ENCODE assay signal across 10 cellular contexts in genomic region chr20:37314099-37314498, GRCh38. TPM values are rescaled to one million over a fixed set of nuclear protein-coding genes. Genes with fewer than 3 reads are reported as not detected.
DNase-seq lines count a peak whose midpoint lies in the region; ATAC-seq and TF ChIP-seq lines count a peak whose summit lies in the region.
"Had no signal": no experiment of that assay in that cellular context is flagged by ENCODE, and none has a peak within 500 bp of the region (broad histone marks: within the 10 kb centered on the region; RNA-seq: fewer than 3 reads in every experiment).

No MANE protein-coding gene starts in this region.

- TF ChIP-seq CTCF in endothelial cell (IDR thresholded peaks at IDR 0.05; ENCODE audit: unreplicated experiment) (no peak), neural crest cell (conservative IDR thresholded peaks at IDR 0.05) (no peak), uterus (IDR thresholded peaks at IDR 0.05) (no peak)

- DNase-seq in cardiac septum (ENCODE audit: low spot score) (peak; percentile 39), left cardiac atrium (no peak), endothelial cell (ENCODE audit: low spot score) (no peak), neural crest cell (ENCODE audit: low read depth, low spot score) (no peak), uterus (peak in 1 of 2 donors; percentile 26), DMS114 treated with DMSO at 0.1 percent for 48 hours (lab: John Stamatoyannopoulos, UW; ENCODE audit: unreplicated experiment) (no peak), retina (no peak), 8988T (no peak)
- DNase-seq: activated CD4-positive, alpha-beta T cell treated with anti-CD3 and anti-CD28 coated beads, Interleukin-2, amount 50 U/mL, for 1 hour; central memory CD4-positive, alpha-beta T cell had no signal

- ATAC-seq in left cardiac atrium: no peak

- H3K27me3 ChIP-seq in uterus: no peaks in the 10 kb centered on the region

- peaks cover 5% of the 10 kb centered on the region for H3K27me3 Mint-ChIP-seq in endothelial cell (ENCODE audit: unreplicated experiment)
- H3K27me3 Mint-ChIP-seq in neural crest cell (ENCODE audit: low read depth): no peaks in the 10 kb centered on the region

- no peaks in the 10 kb centered on the region for H3K36me3 ChIP-seq in uterus

- intact Hi-C loops in cardiac septum (cut with DNase I) (no loop called here), left cardiac atrium (cut with DNase I) (no loop called here), uterus (cut with DNase I; ENCODE audit: low total_unique reads) (no loop called here)

- no peak for TF ChIP-seq POLR2A in uterus (IDR thresholded peaks at IDR 0.05)

- H3K36me3 Mint-ChIP-seq in endothelial cell (ENCODE audit: low read depth, unreplicated experiment) (peaks cover 30% of the 10 kb centered on the region), neural crest cell (ENCODE audit: low read depth) (peaks cover 3% of the 10 kb centered on the region)

- peaks cover 36% of the 10 kb centered on the region for H3K4me1 Mint-ChIP-seq in endothelial cell (ENCODE audit: unreplicated experiment)
- H3K4me1 Mint-ChIP-seq in neural crest cell: peaks cover 53% of the 10 kb centered on the region

- H3K9me3 Mint-ChIP-seq in endothelial cell (ENCODE audit: unreplicated experiment): no peaks in the 10 kb centered on the region
- H3K9me3 Mint-ChIP-seq in neural crest cell: no peaks in the 10 kb centered on the region

- H3K27ac Mint-ChIP-seq in endothelial cell (ENCODE audit: unreplicated experiment) (peak overlapping the region; percentile 64), neural crest cell (ENCODE audit: unreplicated experiment) (peak overlapping the region; percentile 87)

- H3K4me3 Mint-ChIP-seq in endothelial cell (ENCODE audit: unreplicated experiment) (peak overlapping the region; percentile 19), neural crest cell (no peak overlapping the region)

- H3K9me3 ChIP-seq in uterus: no peaks in the 10 kb centered on the region

- H3K27ac ChIP-seq in uterus: peak overlapping the region; percentile 90 to 97

- H3K4me3 ChIP-seq in uterus: no peak overlapping the region

- H3K4me1 ChIP-seq in uterus: peaks cover 18 to 19% of the 10 kb centered on the region in 2 donors

RNA-seq across cellular contexts. Expression of gene MANBAL, which starts 24.6 kb away (rescaled TPM):
- total RNA-seq in cardiac septum: 20.5 TPM
- total RNA-seq in left cardiac atrium: 10 to 100 TPM; 24.0 TPM
- 35.6 TPM for total RNA-seq in endothelial cell (ENCODE audit: unreplicated experiment)
- total RNA-seq in neural crest cell: 44.8 and 50.8 TPM in 2 replicates
- total RNA-seq in uterus: 10 to 100 TPM; 33.8 to 78.3 (median 43.5) TPM

RNA-seq across cellular contexts. Expression of gene SRC, which starts 31.8 kb away (rescaled TPM):
- total RNA-seq in cardiac septum: 5.0 TPM
- total RNA-seq in left cardiac atrium: 10 to 100 TPM in 1 of 2 donors, 1 to 10 TPM in 1; 9.2 to 10.2 TPM
- total RNA-seq in endothelial cell (ENCODE audit: unreplicated experiment): 60.8 TPM
- 58.6 and 60.4 TPM in 2 replicates for total RNA-seq in neural crest cell
- total RNA-seq in uterus: 100 to 1,000 TPM in 1 of 4 donors, 10 to 100 TPM in 3; 25.0 to 110 (median 34.1) TPM

RNA-seq across cellular contexts. Expression of gene GHRH, which starts 52.5 kb away (rescaled TPM):
- total RNA-seq in cardiac septum (not detected), left cardiac atrium (10 to 100 TPM in 1 of 2 donors, 1 to 10 TPM in 1; 4.2 to 10.7 TPM), endothelial cell (ENCODE audit: unreplicated experiment) (not detected), neural crest cell (not detected in 2 replicates), uterus (not detected)
